In genomic region chr7:126696639-126697038, GRCh38 we compare ENCODE assay signal across 1 cellular context.
A peak's percentile ranks its signal among the peaks of the same experiment; 100 is the strongest.
TF ChIP-seq lines count a peak whose summit lies in the region.

No MANE protein-coding gene starts in this region.

TF ChIP-seq in GM12878, 131 proteins besides CTCF, POLR2A, EP300 and RAD21 (continued from another document and continues in another):
- TF ChIP-seq ATF2 (IDR thresholded peaks at IDR 0.05; ENCODE audit: low read length), result peak; percentile 86
- TF ChIP-seq IRF4 (IDR thresholded peaks at IDR 0.05; ENCODE audit: low read depth, low read length), result peak; percentile 87
- TF ChIP-seq ZBTB40 (IDR thresholded peaks at IDR 0.05; ENCODE audit: borderline replicate concordance), result peak; percentile 27; the same call in 1 of the 2 replicates
- no peak for TF ChIP-seq EGR1 (IDR thresholded peaks at IDR 0.05; ENCODE audit: borderline replicate concordance in 1 of 2, low read depth in 2 of 2, low read length in 2 of 2)
- TF ChIP-seq, protein P1, sequence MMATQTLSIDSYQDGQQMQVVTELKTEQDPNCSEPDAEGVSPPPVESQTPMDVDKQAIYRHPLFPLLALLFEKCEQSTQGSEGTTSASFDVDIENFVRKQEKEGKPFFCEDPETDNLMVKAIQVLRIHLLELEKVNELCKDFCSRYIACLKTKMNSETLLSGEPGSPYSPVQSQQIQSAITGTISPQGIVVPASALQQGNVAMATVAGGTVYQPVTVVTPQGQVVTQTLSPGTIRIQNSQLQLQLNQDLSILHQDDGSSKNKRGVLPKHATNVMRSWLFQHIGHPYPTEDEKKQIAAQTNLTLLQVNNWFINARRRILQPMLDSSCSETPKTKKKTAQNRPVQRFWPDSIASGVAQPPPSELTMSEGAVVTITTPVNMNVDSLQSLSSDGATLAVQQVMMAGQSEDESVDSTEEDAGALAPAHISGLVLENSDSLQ (IDR thresholded peaks at IDR 0.05), result peak; percentile 39; the same call in 1 of the 2 replicates
- TF ChIP-seq, protein P2, sequence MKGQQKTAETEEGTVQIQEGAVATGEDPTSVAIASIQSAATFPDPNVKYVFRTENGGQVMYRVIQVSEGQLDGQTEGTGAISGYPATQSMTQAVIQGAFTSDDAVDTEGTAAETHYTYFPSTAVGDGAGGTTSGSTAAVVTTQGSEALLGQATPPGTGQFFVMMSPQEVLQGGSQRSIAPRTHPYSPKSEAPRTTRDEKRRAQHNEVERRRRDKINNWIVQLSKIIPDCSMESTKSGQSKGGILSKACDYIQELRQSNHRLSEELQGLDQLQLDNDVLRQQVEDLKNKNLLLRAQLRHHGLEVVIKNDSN (IDR thresholded peaks at IDR 0.05; ENCODE audit: borderline replicate concordance, extremely low read length, insufficient read depth, low read depth, low read length), result no peak
- TF ChIP-seq BACH1 (IDR thresholded peaks at IDR 0.05; ENCODE audit: borderline replicate concordance), result peak; percentile 61; the same call in 1 of the 2 replicates
- TF ChIP-seq IKZF2 (IDR thresholded peaks at IDR 0.05), result peak; percentile 85 to 89
- peak in 1 of 2 experiments; percentile 93; a peak in 2 of 4 replicates for TF ChIP-seq ETV6 (conservative IDR thresholded peaks at IDR 0.05 in 1 of 2, IDR thresholded peaks at IDR 0.05 in 1 of 2; ENCODE audit: borderline replicate concordance in 1 of 2, low read depth in 1 of 2)
- TF ChIP-seq MEF2A (IDR thresholded peaks at IDR 0.05; ENCODE audit: insufficient read depth, low read depth, low read length), result peak; percentile 71; the same call in 1 of the 2 replicates
- TF ChIP-seq BRCA1 (IDR thresholded peaks at IDR 0.05; ENCODE audit: low read depth, low read length), result no peak
- TF ChIP-seq ZBED1 (IDR thresholded peaks at IDR 0.05; ENCODE audit: borderline replicate concordance), result peak; percentile 70; the same call in 1 of the 2 replicates
- no peak for TF ChIP-seq CUX1 (IDR thresholded peaks at IDR 0.05; ENCODE audit: insufficient replicate concordance, low read depth, low read length)
- no peak for TF ChIP-seq IRF3 (IDR thresholded peaks at IDR 0.05)
- peak; percentile 97 for TF ChIP-seq SPI1 (IDR thresholded peaks at IDR 0.05; ENCODE audit: borderline replicate concordance, insufficient read depth, low read depth, low read length)
- TF ChIP-seq TCF3 (IDR thresholded peaks at IDR 0.05; ENCODE audit: borderline replicate concordance, insufficient read depth, low read depth, low read length), result peak; percentile 71; the same call in 1 of the 2 replicates
- TF ChIP-seq PML (IDR thresholded peaks at IDR 0.05; ENCODE audit: low read length), result 0 out of 2 replicates have a peak, but pooled peaks have one; percentile 31
- 0 out of 4 replicates have a peak, but pooled peaks have one; percentile 26 to 38 for TF ChIP-seq BHLHE40 (IDR thresholded peaks at IDR 0.05; ENCODE audit: borderline replicate concordance in 1 of 2, low read depth in 2 of 2, low read length in 1 of 2)
- peak; percentile 86 for TF ChIP-seq CREM (IDR thresholded peaks at IDR 0.05; ENCODE audit: low read depth)
- TF ChIP-seq MEF2B (IDR thresholded peaks at IDR 0.05; ENCODE audit: partially characterized antibody, poor library complexity, severe bottlenecking), result peak; percentile 56
- 0 out of 2 replicates have a peak, but pooled peaks have one; percentile 40 for TF ChIP-seq RCOR1 (conservative IDR thresholded peaks at IDR 0.05; ENCODE audit: low read depth, low read length)
- TF ChIP-seq TBL1XR1 (IDR thresholded peaks at IDR 0.05; ENCODE audit: low read depth, low read length), result peak; percentile 18; the same call in 1 of the 2 replicates
- TF ChIP-seq ZNF24 (IDR thresholded peaks at IDR 0.05), result peak; percentile 75
- TF ChIP-seq RUNX3 (IDR thresholded peaks at IDR 0.05; ENCODE audit: low read length), result peak; percentile 88
- 0 out of 4 replicates have a peak, but pooled peaks of 1 of the 2 experiments have one; percentile 58 for TF ChIP-seq SRF (IDR thresholded peaks at IDR 0.05; ENCODE audit: low read depth in 2 of 2, low read length in 2 of 2)
- no peak for TF ChIP-seq CHD4 (IDR thresholded peaks at IDR 0.05)
- peak; percentile 46 for TF ChIP-seq SP1 (IDR thresholded peaks at IDR 0.05; ENCODE audit: low read depth, low read length)
- no peak for TF ChIP-seq EZH2 (IDR thresholded peaks at IDR 0.05; ENCODE audit: borderline replicate concordance, control insufficient read depth, low read depth, low read length)
- TF ChIP-seq ASH2L (IDR thresholded peaks at IDR 0.05; ENCODE audit: borderline replicate concordance, low read depth), result no peak
- TF ChIP-seq RAD51 (IDR thresholded peaks at IDR 0.05), result peak; percentile 40; the same call in 1 of the 2 replicates
- TF ChIP-seq, protein P3, sequence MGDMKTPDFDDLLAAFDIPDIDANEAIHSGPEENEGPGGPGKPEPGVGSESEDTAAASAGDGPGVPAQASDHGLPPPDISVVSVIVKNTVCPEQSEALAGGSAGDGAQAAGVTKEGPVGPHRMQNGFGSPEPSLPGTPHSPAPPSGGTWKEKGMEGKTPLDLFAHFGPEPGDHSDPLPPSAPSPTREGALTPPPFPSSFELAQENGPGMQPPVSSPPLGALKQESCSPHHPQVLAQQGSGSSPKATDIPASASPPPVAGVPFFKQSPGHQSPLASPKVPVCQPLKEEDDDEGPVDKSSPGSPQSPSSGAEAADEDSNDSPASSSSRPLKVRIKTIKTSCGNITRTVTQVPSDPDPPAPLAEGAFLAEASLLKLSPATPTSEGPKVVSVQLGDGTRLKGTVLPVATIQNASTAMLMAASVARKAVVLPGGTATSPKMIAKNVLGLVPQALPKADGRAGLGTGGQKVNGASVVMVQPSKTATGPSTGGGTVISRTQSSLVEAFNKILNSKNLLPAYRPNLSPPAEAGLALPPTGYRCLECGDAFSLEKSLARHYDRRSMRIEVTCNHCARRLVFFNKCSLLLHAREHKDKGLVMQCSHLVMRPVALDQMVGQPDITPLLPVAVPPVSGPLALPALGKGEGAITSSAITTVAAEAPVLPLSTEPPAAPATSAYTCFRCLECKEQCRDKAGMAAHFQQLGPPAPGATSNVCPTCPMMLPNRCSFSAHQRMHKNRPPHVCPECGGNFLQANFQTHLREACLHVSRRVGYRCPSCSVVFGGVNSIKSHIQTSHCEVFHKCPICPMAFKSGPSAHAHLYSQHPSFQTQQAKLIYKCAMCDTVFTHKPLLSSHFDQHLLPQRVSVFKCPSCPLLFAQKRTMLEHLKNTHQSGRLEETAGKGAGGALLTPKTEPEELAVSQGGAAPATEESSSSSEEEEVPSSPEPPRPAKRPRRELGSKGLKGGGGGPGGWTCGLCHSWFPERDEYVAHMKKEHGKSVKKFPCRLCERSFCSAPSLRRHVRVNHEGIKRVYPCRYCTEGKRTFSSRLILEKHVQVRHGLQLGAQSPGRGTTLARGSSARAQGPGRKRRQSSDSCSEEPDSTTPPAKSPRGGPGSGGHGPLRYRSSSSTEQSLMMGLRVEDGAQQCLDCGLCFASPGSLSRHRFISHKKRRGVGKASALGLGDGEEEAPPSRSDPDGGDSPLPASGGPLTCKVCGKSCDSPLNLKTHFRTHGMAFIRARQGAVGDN (IDR thresholded peaks at IDR 0.05), result peak; percentile 60
- 0 out of 2 replicates have a peak, but pooled peaks have one; percentile 57 for TF ChIP-seq ZSCAN29 (IDR thresholded peaks at IDR 0.05)
- TF ChIP-seq KLF5 (IDR thresholded peaks at IDR 0.05; ENCODE audit: partially characterized antibody), result peak; percentile 56
- TF ChIP-seq ZNF622 (IDR thresholded peaks at IDR 0.05), result no peak
- 0 out of 2 replicates have a peak, but pooled peaks have one; percentile 32 for TF ChIP-seq CREB1 (IDR thresholded peaks at IDR 0.05; ENCODE audit: low read depth)
- TF ChIP-seq CBX5 (IDR thresholded peaks at IDR 0.05; ENCODE audit: low read depth), result peak; percentile 83
- peak; percentile 43; the same call in 1 of the 2 replicates for TF ChIP-seq SMARCA5 (IDR thresholded peaks at IDR 0.05)
- peak; percentile 87 for TF ChIP-seq IKZF1 (conservative IDR thresholded peaks at IDR 0.05)
